ENCODE assay signal across 12 cellular contexts in the genomic region with DNA sequence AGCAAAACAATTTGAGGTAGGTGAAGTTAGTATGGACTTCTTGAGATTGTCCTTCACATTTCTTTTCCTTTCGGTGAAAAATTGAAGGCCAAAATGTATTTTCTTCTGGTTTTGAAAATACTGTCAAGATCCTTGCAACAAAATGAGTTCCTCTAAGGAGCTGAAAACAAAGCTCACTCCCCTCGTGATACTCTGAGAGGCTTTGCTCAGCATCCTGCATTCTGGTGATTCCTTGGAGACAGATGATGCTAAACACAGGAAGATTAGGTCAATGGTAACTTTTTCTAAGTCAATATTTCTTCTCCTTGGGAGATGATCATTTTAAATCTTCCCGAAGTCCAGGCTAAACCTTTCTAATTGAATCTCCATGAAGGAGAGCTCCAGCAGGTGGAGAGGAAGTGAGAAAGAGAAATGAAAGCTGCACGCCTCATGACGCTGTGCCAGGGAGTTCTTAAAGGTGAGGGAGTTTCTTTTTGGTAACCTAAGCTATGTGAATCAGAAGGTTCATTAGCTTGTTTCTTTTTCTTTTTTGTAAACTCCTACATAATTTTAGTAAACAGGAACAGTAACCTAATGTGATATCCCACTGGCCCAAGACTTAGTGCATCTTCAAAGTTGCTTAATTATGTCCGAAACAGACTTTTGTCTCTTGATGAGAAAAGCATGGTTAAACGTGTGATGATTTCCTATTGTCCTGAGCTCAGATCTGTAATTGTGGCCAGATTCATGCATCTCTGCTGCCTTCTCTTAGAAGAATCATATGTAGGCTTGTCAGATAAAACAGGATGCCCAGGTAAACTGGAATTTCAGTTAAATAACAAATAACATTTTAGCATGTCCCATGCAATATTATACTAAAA. TPM values are rescaled to one million over a fixed set of nuclear protein-coding genes. Genes with fewer than 3 reads are reported as not detected.
DNase-seq lines count a peak whose midpoint lies in the region; ATAC-seq and TF ChIP-seq lines count a peak whose summit lies in the region.
"Had no signal": no experiment of that assay in that cellular context is flagged by ENCODE, and none has a peak within 500 bp of the region (broad histone marks: within the 10 kb centered on the region; RNA-seq: fewer than 3 reads in every experiment).

No MANE protein-coding gene starts in this region.

- no peak for DNase-seq in MCF 10A (ENCODE audit: unreplicated experiment)
- DNase-seq in SK-N-DZ (ENCODE audit: low spot score), result no peak
- DNase-seq in HUDEP-2 (lab: John Stamatoyannopoulos, UW; ENCODE audit: unreplicated experiment in 76 of 76), result no peak
- no peak for DNase-seq in NCI-H2029 (lab: John Stamatoyannopoulos, UW)
- DNase-seq: body of pancreas, DMS79, kidney, T-helper 1 cell had no signal

- H3K9me3 Mint-ChIP-seq in MCF 10A (ENCODE audit: unreplicated experiment), result no peaks in the 10 kb centered on the region

- no peaks in the 10 kb centered on the region for H3K4me1 Mint-ChIP-seq in MCF 10A (ENCODE audit: insufficient read depth, unreplicated experiment)

- CTCF ChIA-PET in MCF 10A (lab: Yijun Ruan, JAX), result no interaction called here

- intact Hi-C loops in MCF 10A (cut with micrococcal nuclease), result no loop called here

- POLR2A ChIA-PET in MCF 10A (lab: Yijun Ruan, JAX), result no interaction called here

- ATAC-seq in GM19324 (IDR thresholded peaks at IDR 0.05; ENCODE audit: low FRiP score, unreplicated experiment), result peak; percentile 96
- ATAC-seq in HG02623 (IDR thresholded peaks at IDR 0.05; ENCODE audit: unreplicated experiment), result peak; percentile 93
- peak; percentile 96 for ATAC-seq in HG03442 (IDR thresholded peaks at IDR 0.05; ENCODE audit: unreplicated experiment)
- ATAC-seq: body of pancreas, esophagus mucosa had no signal

- no peaks in the 10 kb centered on the region for H3K36me3 Mint-ChIP-seq in MCF 10A (ENCODE audit: insufficient read depth, unreplicated experiment)

- no TSS peak for BruUV-seq in MCF 10A (replicated peaks; lab: Mats Ljungman, UMichigan)

- no peak overlapping the region for H3K4me3 Mint-ChIP-seq in MCF 10A (ENCODE audit: unreplicated experiment)

- H3K27ac Mint-ChIP-seq in MCF 10A (ENCODE audit: low read depth, unreplicated experiment), result no peak overlapping the region

- no peak for TF ChIP-seq CTCF in MCF 10A (IDR thresholded peaks at IDR 0.05; ENCODE audit: unreplicated experiment)

- H3K27me3 Mint-ChIP-seq in MCF 10A (ENCODE audit: insufficient read depth, unreplicated experiment), result no peaks in the 10 kb centered on the region

RNA-seq across cellular contexts. Expression of a gene that starts 15.0 kb away (rescaled TPM):
- 0.05 TPM in 2 replicates for total RNA-seq in MCF 10A (2022)
- not detected in 2 replicates for polyA plus RNA-seq in SK-N-DZ (2014; cell fraction: cytosol; rRNA removed)
- not detected in 2 replicates for polyA plus RNA-seq in SK-N-DZ (2014; cell fraction: nucleus; rRNA removed)
